Comparison of ENCODE assay signal across 1 cellular context in the genomic region with DNA sequence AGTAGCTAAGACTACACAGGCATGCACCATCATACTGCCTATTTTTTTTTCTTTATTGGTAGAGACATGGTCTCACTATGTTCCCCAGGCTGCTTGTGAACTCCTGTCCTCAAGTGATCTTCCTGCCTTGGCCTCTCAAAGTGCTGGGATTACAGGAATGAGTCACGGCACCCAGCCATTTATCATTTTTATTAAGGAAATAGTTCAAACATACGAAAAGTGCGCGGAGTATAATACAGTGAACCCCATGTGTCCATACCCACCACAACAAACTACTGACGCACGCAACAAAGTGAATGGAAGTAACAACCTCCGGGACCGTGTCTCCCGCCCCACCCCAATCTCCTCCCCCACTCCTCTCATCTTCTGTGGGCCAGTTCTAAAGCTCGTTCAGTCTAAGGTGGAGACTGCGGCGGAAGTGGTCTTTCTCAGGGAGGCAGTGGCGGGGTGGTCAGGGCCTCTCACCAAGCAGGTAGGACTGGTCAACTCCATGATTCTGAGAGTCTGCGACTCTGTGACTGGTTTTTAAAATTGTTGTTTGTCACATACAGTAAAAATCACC.
A peak's percentile ranks its signal among the peaks of the same experiment; 100 is the strongest.
TF ChIP-seq lines count a peak whose summit lies in the region.

No MANE protein-coding gene starts in this region.

TF ChIP-seq in HEK293, 187 proteins besides CTCF, POLR2A, EP300 and RAD21 (continued from another document):
- TF ChIP-seq ZNF600 (tag by site-specific recombination; IDR thresholded peaks at IDR 0.05) (peak; percentile 85), GLIS1 (tag by site-specific recombination; IDR thresholded peaks at IDR 0.05) (peak; percentile 51), ZFP69B (tag by site-specific recombination; IDR thresholded peaks at IDR 0.05) (peak; percentile 25; the same call in 1 of the 2 replicates), ZNF629 (tag by site-specific recombination; IDR thresholded peaks at IDR 0.05) (peak; percentile 72), INSM2 (tag by site-specific recombination; IDR thresholded peaks at IDR 0.05) (peak; percentile 68; the same call in 1 of the 2 replicates), ZXDB (tag by site-specific recombination; IDR thresholded peaks at IDR 0.05) (no peak), GFI1B (tag by site-specific recombination; IDR thresholded peaks at IDR 0.05) (peak; percentile 32; the same call in 1 of the 2 replicates), KLF17 (tag by site-specific recombination; IDR thresholded peaks at IDR 0.05) (0 out of 2 replicates have a peak, but pooled peaks have one; percentile 21), ZNF677 (tag by site-specific recombination; IDR thresholded peaks at IDR 0.05) (no peak), ZNF768 (tag by site-specific recombination; IDR thresholded peaks at IDR 0.05) (no peak), ZBTB17 (tag by site-specific recombination; IDR thresholded peaks at IDR 0.05) (peak; percentile 50), BCL11A (tag by site-specific recombination; IDR thresholded peaks at IDR 0.05; ENCODE audit: low read depth) (peak; percentile 45; the same call in 1 of the 2 replicates), KLF7 (tag by site-specific recombination; IDR thresholded peaks at IDR 0.05; ENCODE audit: borderline replicate concordance) (no peak), ZEB2 (tag by site-specific recombination; IDR thresholded peaks at IDR 0.05) (peak; percentile 81), SP7 (tag by site-specific recombination; IDR thresholded peaks at IDR 0.05) (peak; percentile 73; the same call in 1 of the 2 replicates), ZNF24 (tag by site-specific recombination; IDR thresholded peaks at IDR 0.05) (peak; percentile 61; the same call in 1 of the 2 replicates)
- TF ChIP-seq, protein P1, sequence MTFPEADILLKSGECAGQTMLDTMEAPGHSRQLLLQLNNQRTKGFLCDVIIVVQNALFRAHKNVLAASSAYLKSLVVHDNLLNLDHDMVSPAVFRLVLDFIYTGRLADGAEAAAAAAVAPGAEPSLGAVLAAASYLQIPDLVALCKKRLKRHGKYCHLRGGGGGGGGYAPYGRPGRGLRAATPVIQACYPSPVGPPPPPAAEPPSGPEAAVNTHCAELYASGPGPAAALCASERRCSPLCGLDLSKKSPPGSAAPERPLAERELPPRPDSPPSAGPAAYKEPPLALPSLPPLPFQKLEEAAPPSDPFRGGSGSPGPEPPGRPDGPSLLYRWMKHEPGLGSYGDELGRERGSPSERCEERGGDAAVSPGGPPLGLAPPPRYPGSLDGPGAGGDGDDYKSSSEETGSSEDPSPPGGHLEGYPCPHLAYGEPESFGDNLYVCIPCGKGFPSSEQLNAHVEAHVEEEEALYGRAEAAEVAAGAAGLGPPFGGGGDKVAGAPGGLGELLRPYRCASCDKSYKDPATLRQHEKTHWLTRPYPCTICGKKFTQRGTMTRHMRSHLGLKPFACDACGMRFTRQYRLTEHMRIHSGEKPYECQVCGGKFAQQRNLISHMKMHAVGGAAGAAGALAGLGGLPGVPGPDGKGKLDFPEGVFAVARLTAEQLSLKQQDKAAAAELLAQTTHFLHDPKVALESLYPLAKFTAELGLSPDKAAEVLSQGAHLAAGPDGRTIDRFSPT (tag by site-specific recombination; IDR thresholded peaks at IDR 0.05): peak; percentile 49
- TF ChIP-seq, protein P2, sequence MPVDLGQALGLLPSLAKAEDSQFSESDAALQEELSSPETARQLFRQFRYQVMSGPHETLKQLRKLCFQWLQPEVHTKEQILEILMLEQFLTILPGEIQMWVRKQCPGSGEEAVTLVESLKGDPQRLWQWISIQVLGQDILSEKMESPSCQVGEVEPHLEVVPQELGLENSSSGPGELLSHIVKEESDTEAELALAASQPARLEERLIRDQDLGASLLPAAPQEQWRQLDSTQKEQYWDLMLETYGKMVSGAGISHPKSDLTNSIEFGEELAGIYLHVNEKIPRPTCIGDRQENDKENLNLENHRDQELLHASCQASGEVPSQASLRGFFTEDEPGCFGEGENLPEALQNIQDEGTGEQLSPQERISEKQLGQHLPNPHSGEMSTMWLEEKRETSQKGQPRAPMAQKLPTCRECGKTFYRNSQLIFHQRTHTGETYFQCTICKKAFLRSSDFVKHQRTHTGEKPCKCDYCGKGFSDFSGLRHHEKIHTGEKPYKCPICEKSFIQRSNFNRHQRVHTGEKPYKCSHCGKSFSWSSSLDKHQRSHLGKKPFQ (tag by site-specific recombination; IDR thresholded peaks at IDR 0.05): 0 out of 2 replicates have a peak, but pooled peaks have one; percentile 40
- TF ChIP-seq, protein P3, sequence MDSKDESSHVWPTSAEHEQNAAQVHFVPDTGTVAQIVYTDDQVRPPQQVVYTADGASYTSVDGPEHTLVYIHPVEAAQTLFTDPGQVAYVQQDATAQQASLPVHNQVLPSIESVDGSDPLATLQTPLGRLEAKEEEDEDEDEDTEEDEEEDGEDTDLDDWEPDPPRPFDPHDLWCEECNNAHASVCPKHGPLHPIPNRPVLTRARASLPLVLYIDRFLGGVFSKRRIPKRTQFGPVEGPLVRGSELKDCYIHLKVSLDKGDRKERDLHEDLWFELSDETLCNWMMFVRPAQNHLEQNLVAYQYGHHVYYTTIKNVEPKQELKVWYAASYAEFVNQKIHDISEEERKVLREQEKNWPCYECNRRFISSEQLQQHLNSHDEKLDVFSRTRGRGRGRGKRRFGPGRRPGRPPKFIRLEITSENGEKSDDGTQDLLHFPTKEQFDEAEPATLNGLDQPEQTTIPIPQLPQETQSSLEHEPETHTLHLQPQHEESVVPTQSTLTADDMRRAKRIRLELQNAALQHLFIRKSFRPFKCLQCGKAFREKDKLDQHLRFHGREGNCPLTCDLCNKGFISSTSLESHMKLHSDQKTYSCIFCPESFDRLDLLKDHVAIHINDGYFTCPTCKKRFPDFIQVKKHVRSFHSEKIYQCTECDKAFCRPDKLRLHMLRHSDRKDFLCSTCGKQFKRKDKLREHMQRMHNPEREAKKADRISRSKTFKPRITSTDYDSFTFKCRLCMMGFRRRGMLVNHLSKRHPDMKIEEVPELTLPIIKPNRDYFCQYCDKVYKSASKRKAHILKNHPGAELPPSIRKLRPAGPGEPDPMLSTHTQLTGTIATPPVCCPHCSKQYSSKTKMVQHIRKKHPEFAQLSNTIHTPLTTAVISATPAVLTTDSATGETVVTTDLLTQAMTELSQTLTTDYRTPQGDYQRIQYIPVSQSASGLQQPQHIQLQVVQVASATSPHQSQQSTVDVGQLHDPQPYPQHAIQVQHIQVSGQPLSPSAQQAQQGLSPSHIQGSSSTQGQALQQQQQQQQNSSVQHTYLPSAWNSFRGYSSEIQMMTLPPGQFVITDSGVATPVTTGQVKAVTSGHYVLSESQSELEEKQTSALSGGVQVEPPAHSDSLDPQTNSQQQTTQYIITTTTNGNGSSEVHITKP (tag by site-specific recombination; IDR thresholded peaks at IDR 0.05): peak; percentile 61
- TF ChIP-seq, protein P4, sequence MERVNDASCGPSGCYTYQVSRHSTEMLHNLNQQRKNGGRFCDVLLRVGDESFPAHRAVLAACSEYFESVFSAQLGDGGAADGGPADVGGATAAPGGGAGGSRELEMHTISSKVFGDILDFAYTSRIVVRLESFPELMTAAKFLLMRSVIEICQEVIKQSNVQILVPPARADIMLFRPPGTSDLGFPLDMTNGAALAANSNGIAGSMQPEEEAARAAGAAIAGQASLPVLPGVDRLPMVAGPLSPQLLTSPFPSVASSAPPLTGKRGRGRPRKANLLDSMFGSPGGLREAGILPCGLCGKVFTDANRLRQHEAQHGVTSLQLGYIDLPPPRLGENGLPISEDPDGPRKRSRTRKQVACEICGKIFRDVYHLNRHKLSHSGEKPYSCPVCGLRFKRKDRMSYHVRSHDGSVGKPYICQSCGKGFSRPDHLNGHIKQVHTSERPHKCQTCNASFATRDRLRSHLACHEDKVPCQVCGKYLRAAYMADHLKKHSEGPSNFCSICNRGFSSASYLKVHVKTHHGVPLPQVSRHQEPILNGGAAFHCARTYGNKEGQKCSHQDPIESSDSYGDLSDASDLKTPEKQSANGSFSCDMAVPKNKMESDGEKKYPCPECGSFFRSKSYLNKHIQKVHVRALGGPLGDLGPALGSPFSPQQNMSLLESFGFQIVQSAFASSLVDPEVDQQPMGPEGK (tag by site-specific recombination; IDR thresholded peaks at IDR 0.05): 0 out of 2 replicates have a peak, but pooled peaks have one; percentile 37
- TF ChIP-seq, protein P5, sequence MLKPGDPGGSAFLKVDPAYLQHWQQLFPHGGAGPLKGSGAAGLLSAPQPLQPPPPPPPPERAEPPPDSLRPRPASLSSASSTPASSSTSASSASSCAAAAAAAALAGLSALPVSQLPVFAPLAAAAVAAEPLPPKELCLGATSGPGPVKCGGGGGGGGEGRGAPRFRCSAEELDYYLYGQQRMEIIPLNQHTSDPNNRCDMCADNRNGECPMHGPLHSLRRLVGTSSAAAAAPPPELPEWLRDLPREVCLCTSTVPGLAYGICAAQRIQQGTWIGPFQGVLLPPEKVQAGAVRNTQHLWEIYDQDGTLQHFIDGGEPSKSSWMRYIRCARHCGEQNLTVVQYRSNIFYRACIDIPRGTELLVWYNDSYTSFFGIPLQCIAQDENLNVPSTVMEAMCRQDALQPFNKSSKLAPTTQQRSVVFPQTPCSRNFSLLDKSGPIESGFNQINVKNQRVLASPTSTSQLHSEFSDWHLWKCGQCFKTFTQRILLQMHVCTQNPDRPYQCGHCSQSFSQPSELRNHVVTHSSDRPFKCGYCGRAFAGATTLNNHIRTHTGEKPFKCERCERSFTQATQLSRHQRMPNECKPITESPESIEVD (tag by site-specific recombination; IDR thresholded peaks at IDR 0.05): peak; percentile 39
TF ChIP-seq in HEK293: peak in this region for 20.
